Comparison of ENCODE assay signal across 23 cellular contexts in genomic region chr9:36402536-36402935, GRCh38. TPM values are rescaled to one million over a fixed set of nuclear protein-coding genes. Genes with fewer than 3 reads are reported as not detected.
DNase-seq lines count a peak whose midpoint lies in the region; ATAC-seq, FAIRE-seq and TF ChIP-seq lines count a peak whose summit lies in the region.
"Had no signal": no experiment of that assay in that cellular context is flagged by ENCODE, and none has a peak within 500 bp of the region (broad histone marks: within the 10 kb centered on the region; RNA-seq: fewer than 3 reads in every experiment).

No MANE protein-coding gene starts in this region.

- peaks cover 15% of the 10 kb centered on the region for H3K36me3 Mint-ChIP-seq in T-helper 2 cell treated with Interferon-gamma antibody and Interleukin-4, amounts not matched to agents 5 μg/mL and 100 μg/mL, for 36 hours (ENCODE audit: low read depth)
- peaks cover 3% of the 10 kb centered on the region for H3K36me3 Mint-ChIP-seq in nephron (ENCODE audit: low read depth)
- H3K36me3 Mint-ChIP-seq in activated naive CD8-positive, alpha-beta T cell treated with anti-CD3 and anti-CD28 coated beads, Interleukin-2, amount 50 U/mL, for 24 hours (ENCODE audit: low read depth) = peaks cover 9% of the 10 kb centered on the region

- no peak overlapping the region for H3K4me3 ChIP-seq in SK-N-MC
- no peak overlapping the region for H3K4me3 ChIP-seq in ectodermal cell (ENCODE audit: insufficient read depth, low read depth, low read length)
- no peak overlapping the region for H3K4me3 ChIP-seq in small intestine (ENCODE audit: low read depth in 1 of 2, low read length in 2 of 2)
- H3K4me3 ChIP-seq: spleen, upper lobe of right lung had no signal

- H3K4me1 Mint-ChIP-seq in T-helper 2 cell treated with Interferon-gamma antibody and Interleukin-4, amounts not matched to agents 5 μg/mL and 100 μg/mL, for 36 hours (ENCODE audit: low read depth) = peaks cover 27% of the 10 kb centered on the region
- peaks cover 40% of the 10 kb centered on the region for H3K4me1 Mint-ChIP-seq in nephron
- peaks cover 31% of the 10 kb centered on the region for H3K4me1 Mint-ChIP-seq in activated naive CD8-positive, alpha-beta T cell treated with anti-CD3 and anti-CD28 coated beads, Interleukin-2, amount 50 U/mL, for 24 hours

- H3K9me3 Mint-ChIP-seq in T-helper 2 cell treated with Interferon-gamma antibody and Interleukin-4, amounts not matched to agents 5 μg/mL and 100 μg/mL, for 36 hours = no peaks in the 10 kb centered on the region
- H3K9me3 Mint-ChIP-seq in nephron = no peaks in the 10 kb centered on the region
- peaks cover 4% of the 10 kb centered on the region for H3K9me3 Mint-ChIP-seq in activated naive CD8-positive, alpha-beta T cell treated with anti-CD3 and anti-CD28 coated beads, Interleukin-2, amount 50 U/mL, for 24 hours
- H3K9me3 Mint-ChIP-seq: activated CD4-positive, alpha-beta memory T cell treated with anti-CD3 and anti-CD28 coated beads for 36 hours; HFFc6 had no signal

- WGBS in ectodermal cell, 2 experiments = 79 to 80% methylated on average over 3 of the region's 3 CpGs
- 81 to 91% (median 86%) methylated on average over 3 of the region's 3 CpGs for WGBS in small intestine, 3 donors

- no peaks in the 10 kb centered on the region for H3K27me3 Mint-ChIP-seq in T-helper 2 cell treated with Interferon-gamma antibody and Interleukin-4, amounts not matched to agents 5 μg/mL and 100 μg/mL, for 36 hours (ENCODE audit: low read depth)
- H3K27me3 Mint-ChIP-seq in nephron (ENCODE audit: low read depth) = no peaks in the 10 kb centered on the region
- H3K27me3 Mint-ChIP-seq in activated naive CD8-positive, alpha-beta T cell treated with anti-CD3 and anti-CD28 coated beads, Interleukin-2, amount 50 U/mL, for 24 hours = no peaks in the 10 kb centered on the region
- H3K27me3 Mint-ChIP-seq: activated CD4-positive, alpha-beta memory T cell treated with anti-CD3 and anti-CD28 coated beads for 36 hours had no signal

- no peak for DNase-seq in T-helper 2 cell treated with Interferon-gamma antibody and Interleukin-4, amounts not matched to agents 5 μg/mL and 100 μg/mL, for 36 hours (ENCODE audit: low spot score)
- DNase-seq in T-helper 2 cell = no peak
- DNase-seq in SK-N-MC (ENCODE audit: low read depth, low spot score) = no peak
- no peak for DNase-seq in small intestine
- DNase-seq in activated naive CD8-positive, alpha-beta T cell treated with anti-CD3 and anti-CD28 coated beads, Interleukin-2, amount 50 U/mL, for 24 hours = no peak
- DNase-seq: 8988T; activated CD4-positive, alpha-beta memory T cell treated with anti-CD3 and anti-CD28 coated beads for 36 hours; activated naive CD4-positive, alpha-beta T cell treated with anti-CD3 and anti-CD28 coated beads, Interleukin-2, amount 50 U/mL, for 16 hours; caudate nucleus; DMS79 treated with DMSO at 0.1 percent for 48 hours; HFFc6; NCI-H2029; NCI-H524 treated with DMSO at 0.1 percent for 48 hours; posterior cingulate gyrus; SHP77 treated with DMSO at 0.1 percent for 48 hours; spleen; stimulated activated naive CD4-positive, alpha-beta T cell; upper lobe of right lung had no signal

- no peak for FAIRE-seq in small intestine (lab: Jason Lieb, UNC)
- FAIRE-seq: GM18507 had no signal

- no peak for ATAC-seq in GM19455 (IDR thresholded peaks at IDR 0.05; ENCODE audit: unreplicated experiment)
- no peak for ATAC-seq in activated naive CD8-positive, alpha-beta T cell treated with anti-CD3 and anti-CD28 coated beads, Interleukin-2, amount 50 U/mL, for 24 hours
- ATAC-seq: upper lobe of right lung had no signal

- H3K27ac ChIP-seq in SK-N-MC = peak overlapping the region; percentile 2; the same call in 1 of the 2 replicates
- peak overlapping the region; percentile 67 for H3K27ac ChIP-seq in ectodermal cell (ENCODE audit: insufficient read depth, low read depth, low read length, poor library complexity, severe bottlenecking)
- H3K27ac ChIP-seq in small intestine (ENCODE audit: low read depth in 1 of 2, low read length in 1 of 2) = no peak overlapping the region
- H3K27ac ChIP-seq: upper lobe of right lung had no signal

- no peak for TF ChIP-seq CTCF in nephron (IDR thresholded peaks at IDR 0.05; ENCODE audit: unreplicated experiment in 3 of 3)

- no peaks in the 10 kb centered on the region; the same call in 1 of the 2 replicates for H3K9me3 ChIP-seq in SK-N-MC (ENCODE audit: low read depth, low read length)
- no peaks in the 10 kb centered on the region for H3K9me3 ChIP-seq in ectodermal cell (ENCODE audit: control insufficient read depth, low read length)
- H3K9me3 ChIP-seq in small intestine (ENCODE audit: control insufficient read depth, low read depth) = no peaks in the 10 kb centered on the region
- H3K9me3 ChIP-seq: BLaER1 treated with 17β-estradiol and CSF1 and Interleukin-3, amounts not matched to agents 10 nM and 100 nM; spleen; upper lobe of right lung had no signal

- peaks cover 8% of the 10 kb centered on the region for H3K4me1 ChIP-seq in ectodermal cell (ENCODE audit: control insufficient read depth, insufficient read depth, low read length)
- H3K4me1 ChIP-seq in small intestine (ENCODE audit: control insufficient read depth in 2 of 2, insufficient read depth in 1 of 2, low read depth in 1 of 2, low read length in 1 of 2) = no peaks in the 10 kb centered on the region

- H3K4me3 Mint-ChIP-seq in T-helper 2 cell treated with Interferon-gamma antibody and Interleukin-4, amounts not matched to agents 5 μg/mL and 100 μg/mL, for 36 hours = peak overlapping the region; percentile 25
- peak overlapping the region; percentile 74 to 92 (median 74) for H3K4me3 Mint-ChIP-seq in nephron
- no peak overlapping the region for H3K4me3 Mint-ChIP-seq in activated naive CD8-positive, alpha-beta T cell treated with anti-CD3 and anti-CD28 coated beads, Interleukin-2, amount 50 U/mL, for 24 hours
- H3K4me3 Mint-ChIP-seq: activated CD4-positive, alpha-beta memory T cell treated with anti-CD3 and anti-CD28 coated beads for 36 hours had no signal

- H3K27me3 ChIP-seq in ectodermal cell (ENCODE audit: control insufficient read depth, insufficient read depth, low read length, poor library complexity, severe bottlenecking) (no peaks in the 10 kb centered on the region), small intestine (ENCODE audit: control insufficient read depth in 2 of 2, insufficient read depth in 2 of 2, low read length in 2 of 2) (no peaks in the 10 kb centered on the region)
- H3K27me3 ChIP-seq: BLaER1 treated with 17β-estradiol and CSF1 and Interleukin-3, amounts not matched to agents 10 nM and 100 nM; spleen; upper lobe of right lung had no signal

- no peak overlapping the region for H3K27ac Mint-ChIP-seq in T-helper 2 cell treated with Interferon-gamma antibody and Interleukin-4, amounts not matched to agents 5 μg/mL and 100 μg/mL, for 36 hours
- H3K27ac Mint-ChIP-seq in nephron = peak overlapping the region; percentile 86 to 88 (median 87)
- H3K27ac Mint-ChIP-seq in activated naive CD8-positive, alpha-beta T cell treated with anti-CD3 and anti-CD28 coated beads, Interleukin-2, amount 50 U/mL, for 24 hours = no peak overlapping the region
- H3K27ac Mint-ChIP-seq: HFFc6 had no signal

- H3K9ac ChIP-seq in SK-N-MC (ENCODE audit: insufficient read length) = no peak overlapping the region

- H3K36me3 ChIP-seq in SK-N-MC (ENCODE audit: insufficient read depth, low read length) (peaks cover 8% of the 10 kb centered on the region; the same call in 1 of the 2 replicates), ectodermal cell (ENCODE audit: control insufficient read depth, insufficient read depth, low read length) (no peaks in the 10 kb centered on the region), small intestine (ENCODE audit: control insufficient read depth in 2 of 2, insufficient read depth in 2 of 2, low read length in 2 of 2) (no peaks in the 10 kb centered on the region)
- H3K36me3 ChIP-seq: spleen, upper lobe of right lung had no signal

RNA-seq across cellular contexts. Expression of gene RNF38, which starts 2.5 kb away (rescaled TPM):
- 45.6 TPM for polyA plus RNA-seq in ectodermal cell (2013, experiment 1 of 4)
- polyA plus RNA-seq in ectodermal cell (2013, experiment 2 of 4) = 48.8 TPM
- polyA plus RNA-seq in ectodermal cell (2013, experiment 3 of 4) = 38.6 TPM
- polyA plus RNA-seq in ectodermal cell (2013, experiment 4 of 4) = 46.1 TPM
- polyA plus RNA-seq in small intestine = 1 to 10 TPM; 6.0 to 9.9 (median 6.2) TPM

Comparison
In these comparisons a context has a peak if more than half of its experiments do, and no peak if none do; other contexts are left out.
1. H3K27ac Mint-ChIP-seq: peak in nephron (3 of 3); none in T-helper 2 cell treated with Interferon-gamma antibody and Interleukin-4, amounts not matched to agents 5 μg/mL and 100 μg/mL, for 36 hours (single experiment) and activated naive CD8-positive, alpha-beta T cell treated with anti-CD3 and anti-CD28 coated beads, Interleukin-2, amount 50 U/mL, for 24 hours (single experiment).
2. H3K27ac ChIP-seq: peak in SK-N-MC (single experiment) and ectodermal cell (single experiment); none in small intestine (0 of 2).